In the genomic region with DNA sequence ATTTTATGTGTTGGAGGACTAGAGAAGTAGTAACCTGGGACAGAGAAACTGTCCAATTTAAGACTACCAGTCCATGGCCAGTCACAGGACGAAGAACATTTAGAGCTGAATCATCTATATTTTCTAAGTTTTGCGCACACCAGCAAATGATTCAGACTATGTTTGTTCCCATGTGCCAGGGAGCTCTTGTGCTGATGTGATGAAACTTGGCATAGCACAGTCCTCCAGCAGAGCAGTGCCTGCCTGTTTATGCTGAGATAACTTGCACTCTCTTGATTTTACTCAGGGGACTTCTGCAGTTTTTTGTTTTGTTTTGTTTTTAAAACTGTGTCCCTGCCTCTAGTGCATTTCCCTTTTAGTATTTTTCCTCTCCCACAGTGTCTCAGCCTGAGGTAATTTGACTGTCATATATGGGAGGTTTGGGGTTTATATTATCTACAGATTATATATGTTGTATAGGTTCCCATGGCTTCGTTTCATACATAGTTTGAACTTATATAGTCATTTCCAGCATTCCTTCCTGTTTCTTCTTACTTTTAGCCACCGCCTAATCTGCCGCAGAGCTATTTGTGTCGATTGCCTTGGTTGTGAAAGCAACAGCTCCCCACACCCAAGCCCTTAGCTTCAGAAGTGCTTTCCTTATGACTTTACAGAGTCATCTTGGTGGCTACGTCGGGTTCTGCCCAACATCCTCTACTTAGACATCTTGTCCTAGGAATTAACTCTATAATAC, we compare ENCODE assay signal across 8 cellular contexts. TPM values are rescaled to one million over a fixed set of nuclear protein-coding genes. Genes with fewer than 3 reads are reported as not detected.
DNase-seq lines count a peak whose midpoint lies in the region; ATAC-seq and TF ChIP-seq lines count a peak whose summit lies in the region.

No MANE protein-coding gene starts in this region.

- H2BK120ac ChIP-seq in H9 (ENCODE audit: low read depth, low read length, poor library complexity, severe bottlenecking): no peak overlapping the region

- H3K36me3 Mint-ChIP-seq in H9 (ENCODE audit: insufficient read depth in 1 of 3, low read depth in 3 of 3) (no peaks in the 10 kb centered on the region), neural crest cell (ENCODE audit: low read depth) (no peaks in the 10 kb centered on the region)

- no peak overlapping the region for H4K91ac ChIP-seq in H9 (ENCODE audit: insufficient read length, low read depth, low read length)

- no peaks in the 10 kb centered on the region for H4K20me1 ChIP-seq in H9 (ENCODE audit: control insufficient read depth, insufficient read depth, insufficient read length)

- H3K27me3 Mint-ChIP-seq in H9 (ENCODE audit: low read depth) (no peaks in the 10 kb centered on the region), neural crest cell (ENCODE audit: low read depth) (no peaks in the 10 kb centered on the region)

- no peaks in the 10 kb centered on the region for H3K79me1 ChIP-seq in H9 (ENCODE audit: insufficient read depth, low read depth, low read length, poor library complexity, severe bottlenecking)

- no peaks in the 10 kb centered on the region for H3K23me2 ChIP-seq in H9 (ENCODE audit: insufficient read length, low read depth, low read length, poor library complexity, severe bottlenecking)

- DNase-seq in H9: no peak
- DNase-seq in NOMO-1 treated with DMSO at 0.1 percent for 48 hours (lab: John Stamatoyannopoulos, UW; ENCODE audit: unreplicated experiment): peak; percentile 96
- DNase-seq in choroid plexus epithelial cell (ENCODE audit: low read depth): peak; percentile 35
- no peak for DNase-seq in neural crest cell (ENCODE audit: low read depth, low spot score)
- no peak for DNase-seq in ecto neural progenitor cell (ENCODE audit: low spot score)
- no peak for DNase-seq in activated gamma-delta T cell treated with Interleukin-2 at 50 U/mL for 16 hours
- DNase-seq in WERI-Rb-1: no peak

- no peak overlapping the region for H2AK5ac ChIP-seq in H9 (ENCODE audit: insufficient read length, low read length)

- no CpG with 5 or more reads among the region's 8 CpGs for WGBS in H9 (ENCODE audit: extremely low coverage, insufficient read length, low lambda C conversion rate)

- peak; percentile 86 for ATAC-seq in GM18505 (IDR thresholded peaks at IDR 0.05; ENCODE audit: unreplicated experiment)

- no peaks in the 10 kb centered on the region for H3K79me2 ChIP-seq in H9 (ENCODE audit: insufficient read depth, low read length)

- no peak overlapping the region for H2BK20ac ChIP-seq in H9 (ENCODE audit: low read depth, low read length, poor library complexity, severe bottlenecking)

- no peak overlapping the region for H3K56ac ChIP-seq in H9 (ENCODE audit: insufficient read length, low read depth, low read length)

- no peak overlapping the region for H3K9ac ChIP-seq in H9 (ENCODE audit: extremely low read depth, insufficient read length, low read length)

- H4K8ac ChIP-seq in H9 (replicated peaks; ENCODE audit: insufficient read length, low read depth, low read length): no peak overlapping the region

- H2BK5ac ChIP-seq in H9 (ENCODE audit: insufficient read length, low read length): no peak overlapping the region

- no peak overlapping the region for H4K5ac ChIP-seq in H9 (ENCODE audit: insufficient read length, low read depth, low read length)

- H3K9me3 Mint-ChIP-seq in H9 (no peaks in the 10 kb centered on the region), neural crest cell (no peaks in the 10 kb centered on the region)

- H2BK12ac ChIP-seq in H9 (ENCODE audit: insufficient read length, low read depth, low read length): no peak overlapping the region

- no peaks in the 10 kb centered on the region for H3K36me3 ChIP-seq in WERI-Rb-1

- H2AFZ ChIP-seq in H9 (ENCODE audit: low read length): no peak overlapping the region

- no peak overlapping the region for H3K4ac ChIP-seq in H9 (ENCODE audit: low read depth, low read length)

- H3K4me2 ChIP-seq in H9 (ENCODE audit: insufficient read depth, insufficient read length, low read length): no peak overlapping the region

- H3K23ac ChIP-seq in H9 (ENCODE audit: insufficient read length, low read depth, low read length): no peak overlapping the region

- no peaks in the 10 kb centered on the region for H3K9me3 ChIP-seq in H9 (ENCODE audit: control insufficient read depth, low read depth, low read length)
- H3K9me3 ChIP-seq in WERI-Rb-1 (ENCODE audit: severe bottlenecking): no peaks in the 10 kb centered on the region

- no peak overlapping the region for H3K14ac ChIP-seq in H9 (ENCODE audit: insufficient read depth, low read length)

- no peaks in the 10 kb centered on the region for H3K27me3 ChIP-seq in H9 (ENCODE audit: insufficient read depth, low read length)
- no peaks in the 10 kb centered on the region for H3K27me3 ChIP-seq in WERI-Rb-1 (ENCODE audit: insufficient read depth, low read depth, severe bottlenecking)

- H2BK15ac ChIP-seq in H9 (ENCODE audit: low read depth, low read length): no peak overlapping the region

- H3K4me1 Mint-ChIP-seq in H9: peaks cover 16 to 25% of the 10 kb centered on the region in 2 experiments
- no peaks in the 10 kb centered on the region for H3K4me1 Mint-ChIP-seq in neural crest cell

- TF ChIP-seq CTCF in H9 (conservative IDR thresholded peaks at IDR 0.05): no peak
- no peak for TF ChIP-seq CTCF in choroid plexus epithelial cell (conservative IDR thresholded peaks at IDR 0.05; ENCODE audit: low read depth, low read length)
- no peak for TF ChIP-seq CTCF in neural crest cell (conservative IDR thresholded peaks at IDR 0.05)
- no peak for TF ChIP-seq CTCF in WERI-Rb-1 (IDR thresholded peaks at IDR 0.05; ENCODE audit: low read depth, low read length)

- no peak for TF ChIP-seq POLR2A in GM18505 (IDR thresholded peaks at IDR 0.05; ENCODE audit: borderline replicate concordance, extremely low read depth, insufficient read depth, insufficient read length)

- H3K18ac ChIP-seq in H9 (ENCODE audit: insufficient read length, low read depth, low read length): no peak overlapping the region

- no peak overlapping the region for H3K4me3 ChIP-seq in choroid plexus epithelial cell (ENCODE audit: low read depth, low read length)
- no peak overlapping the region for H3K4me3 ChIP-seq in WERI-Rb-1 (ENCODE audit: low read depth, low read length)

- H3K4me3 Mint-ChIP-seq in H9 (no peak overlapping the region), neural crest cell (no peak overlapping the region)

- H3K27ac Mint-ChIP-seq in H9 (0 out of 7 replicates have a peak overlapping the region, but pooled peaks of 2 of the 3 experiments have one; percentile 21 to 66), neural crest cell (ENCODE audit: unreplicated experiment) (peak overlapping the region; percentile 51)

- no peaks in the 10 kb centered on the region; the same call in 1 of the 2 replicates for H3K4me1 ChIP-seq in H9 (ENCODE audit: insufficient read depth, low read length)

- H3K27ac ChIP-seq in H9 (ENCODE audit: insufficient read length, low read depth, low read length) (no peak overlapping the region), WERI-Rb-1 (no peak overlapping the region)

- H3T11ph ChIP-seq in H9 (ENCODE audit: low read length): no peak overlapping the region

RNA-seq across cellular contexts. Expression of gene PPM1L, which starts 45.5 kb away (rescaled TPM):
- total RNA-seq in H9 (2021) (7.3 and 7.9 TPM in 2 replicates), neural crest cell (33.9 and 34.3 TPM in 2 replicates)

Comparison
In these comparisons a context has a peak if more than half of its experiments do, and no peak if none do; other contexts are left out.
1. DNase-seq: peak in NOMO-1 treated with DMSO at 0.1 percent for 48 hours (single experiment) and choroid plexus epithelial cell (single experiment); none in H9 (single experiment), neural crest cell (single experiment), ecto neural progenitor cell (single experiment), activated gamma-delta T cell treated with Interleukin-2 at 50 U/mL for 16 hours (single experiment) and WERI-Rb-1 (single experiment).